ENCODE assay signal across 19 cellular contexts in the genomic region with DNA sequence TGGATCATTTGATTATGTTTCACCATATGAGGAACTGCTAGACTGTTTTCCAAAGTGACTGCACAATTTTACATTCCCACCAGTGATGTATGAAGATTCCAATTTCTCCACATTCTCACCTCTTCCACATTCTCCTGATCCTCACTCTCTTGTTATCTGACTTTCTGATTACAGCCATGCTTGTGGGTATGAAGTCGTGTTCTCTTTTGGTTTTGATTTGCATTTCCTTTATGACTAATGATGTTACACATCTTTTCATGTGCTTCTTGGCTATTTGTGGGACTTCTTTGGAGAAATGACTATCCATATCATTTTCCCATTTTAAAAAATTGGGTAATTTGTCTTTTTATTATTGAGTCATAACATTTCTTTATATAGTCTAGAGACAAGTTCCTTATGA. TPM values are rescaled to one million over a fixed set of nuclear protein-coding genes. Genes with fewer than 3 reads are reported as not detected.
DNase-seq lines count a peak whose midpoint lies in the region; ATAC-seq and TF ChIP-seq lines count a peak whose summit lies in the region.
"Had no signal": no experiment of that assay in that cellular context is flagged by ENCODE, and none has a peak within 500 bp of the region (broad histone marks: within the 10 kb centered on the region; RNA-seq: fewer than 3 reads in every experiment).

No MANE protein-coding gene starts in this region.

- no peak overlapping the region for H4K91ac ChIP-seq in IMR-90 (ENCODE audit: insufficient read depth, low read depth, low read length)

- no peak for ATAC-seq in IMR-90 (ENCODE audit: low read depth)

- no peak overlapping the region for H3K56ac ChIP-seq in IMR-90 (ENCODE audit: extremely low read depth, insufficient read depth, low read length)

- no peak overlapping the region for H4K5ac ChIP-seq in IMR-90 (ENCODE audit: low read depth, low read length)

- H2AFZ ChIP-seq in IMR-90 (replicated peaks; ENCODE audit: low read length, poor library complexity) (no peak overlapping the region), smooth muscle cell (ENCODE audit: low read depth) (no peak overlapping the region)

- H2AK9ac ChIP-seq in IMR-90 (replicated peaks; ENCODE audit: low read depth, low read length, poor library complexity), result no peak overlapping the region

- no peaks in the 10 kb centered on the region for H3K79me1 ChIP-seq in IMR-90 (ENCODE audit: low read depth in 1 of 2, low read length in 2 of 2)

- peak overlapping the region; percentile 57 for H3K27ac Mint-ChIP-seq in activated T-cell treated with anti-CD3 and anti-CD28 coated beads, Interleukin-2, amount 50 U/mL, for 24 hours
- H3K27ac Mint-ChIP-seq: H9 had no signal

- H3K23ac ChIP-seq in IMR-90 (ENCODE audit: low read depth, low read length), result no peak overlapping the region

- no peak overlapping the region for H3K18ac ChIP-seq in IMR-90 (ENCODE audit: low read depth, low read length)

- H2BK20ac ChIP-seq in IMR-90 (ENCODE audit: low read depth, low read length), result no peak overlapping the region

- no TSS peak for BruUV-seq in IMR-90 (replicated peaks; lab: Mats Ljungman, UMichigan)

- TF ChIP-seq CTCF in IMR-90 (conservative IDR thresholded peaks at IDR 0.05; ENCODE audit: low read depth, low read length) (no peak), smooth muscle cell (IDR thresholded peaks at IDR 0.05; ENCODE audit: borderline replicate concordance, insufficient read depth, poor library complexity, severe bottlenecking) (no peak)

- no peaks in the 10 kb centered on the region for H3K27me3 Mint-ChIP-seq in activated T-cell treated with anti-CD3 and anti-CD28 coated beads, Interleukin-2, amount 50 U/mL, for 24 hours

- H3K36me3 ChIP-seq in IMR-90 (ENCODE audit: control insufficient read depth, insufficient read depth, low read length) (no peaks in the 10 kb centered on the region), smooth muscle cell (ENCODE audit: low read depth) (no peaks in the 10 kb centered on the region)
- H3K36me3 ChIP-seq: breast epithelium, left ventricle myocardium inferior, ovary, stomach, uterus had no signal

- no peaks in the 10 kb centered on the region for H3F3A ChIP-seq in smooth muscle cell (ENCODE audit: low read depth)

- no peak for DNase-seq in activated T-cell treated with anti-CD3 and anti-CD28 coated beads, Interleukin-2, amount 50 U/mL, for 24 hours
- DNase-seq in activated T-cell treated with anti-CD3 and anti-CD28 coated beads for 4 hours (no peak), IMR-90 (peak; percentile 7), amniotic epithelial cell (ENCODE audit: low read depth) (peak; percentile 61), kidney tubule cell (ENCODE audit: low spot score) (peak; percentile 69), NCI-H146 (lab: John Stamatoyannopoulos, UW) (no peak), smooth muscle cell (lab: John Stamatoyannopoulos, UW; ENCODE audit: unreplicated experiment) (no peak), NCI-H510A treated with DMSO at 0.1 percent for 48 hours (lab: John Stamatoyannopoulos, UW) (no peak)
- DNase-seq: activated CD4-positive, CD25-positive, alpha-beta regulatory T cell treated with anti-CD3 and anti-CD28 coated beads, Interleukin-2, amount 50 U/mL, for 72 hours; effector CD4-positive, alpha-beta T cell; GDM1; H9; left ventricle myocardium inferior; NCI-H1048; ovary; stomach; uterus had no signal

- no CpG with 5 or more reads among the region's 1 CpG for WGBS in IMR-90 (ENCODE audit: extremely low coverage in 2 of 2, insufficient read length in 1 of 2), 2 experiments
- WGBS in smooth muscle cell (ENCODE audit: low lambda C conversion rate), result 32% methylated on average over 1 of the region's 1 CpG

- H3K4me2 ChIP-seq in IMR-90 (ENCODE audit: low read depth, low read length), result no peak overlapping the region
- H3K4me2 ChIP-seq in smooth muscle cell, result no peak overlapping the region

- peaks cover 30% of the 10 kb centered on the region for H3K4me1 Mint-ChIP-seq in activated T-cell treated with anti-CD3 and anti-CD28 coated beads, Interleukin-2, amount 50 U/mL, for 24 hours (ENCODE audit: low read depth)

- H4K20me1 ChIP-seq in IMR-90 (ENCODE audit: insufficient read depth, low read length), result no peaks in the 10 kb centered on the region
- H4K20me1 ChIP-seq in smooth muscle cell (ENCODE audit: low read depth), result no peaks in the 10 kb centered on the region

- H3K27ac ChIP-seq in IMR-90 (ENCODE audit: insufficient read depth, low read length) (no peak overlapping the region), smooth muscle cell (ENCODE audit: low read depth) (no peak overlapping the region)
- H3K27ac ChIP-seq: breast epithelium, left ventricle myocardium inferior, ovary, skin epidermis, stomach, uterus had no signal

- no peaks in the 10 kb centered on the region for H3K4me1 ChIP-seq in IMR-90 (ENCODE audit: control insufficient read depth, insufficient read depth, low read length)
- no peaks in the 10 kb centered on the region for H3K4me1 ChIP-seq in smooth muscle cell (ENCODE audit: low read depth)
- H3K4me1 ChIP-seq: breast epithelium, left ventricle myocardium inferior, stomach, uterus had no signal

- no peak for TF ChIP-seq RAD21 in IMR-90 (IDR thresholded peaks at IDR 0.05; ENCODE audit: low read length)

- intact Hi-C loops in IMR-90 (cut with micrococcal nuclease), result no loop called here

- H3K9ac ChIP-seq in IMR-90 (ENCODE audit: low read depth, low read length), result no peak overlapping the region
- no peak overlapping the region for H3K9ac ChIP-seq in smooth muscle cell (ENCODE audit: low read depth)

- H3K4me3 ChIP-seq in IMR-90 (ENCODE audit: insufficient read depth, low read depth, low read length), result no peak overlapping the region
- no peak overlapping the region for H3K4me3 ChIP-seq in smooth muscle cell
- H3K4me3 ChIP-seq: breast epithelium, left ventricle myocardium inferior, ovary, skin epidermis, stomach, uterus had no signal

- no peak overlapping the region for H3K14ac ChIP-seq in IMR-90 (replicated peaks; ENCODE audit: low read depth, low read length)

- no peak overlapping the region for H3K4ac ChIP-seq in IMR-90 (ENCODE audit: low read depth, low read length)

- H3K36me3 Mint-ChIP-seq in activated T-cell treated with anti-CD3 and anti-CD28 coated beads, Interleukin-2, amount 50 U/mL, for 24 hours (ENCODE audit: low read depth), result no peaks in the 10 kb centered on the region

- CTCF ChIA-PET in IMR-90 (lab: Yijun Ruan, JAX), result no interaction called here

- peaks cover 11% of the 10 kb centered on the region for H3K9me3 ChIP-seq in IMR-90 (ENCODE audit: control insufficient read depth, insufficient read depth, low read length)
- H3K9me3 ChIP-seq in smooth muscle cell (replicated peaks; ENCODE audit: low read depth), result peaks cover 5% of the 10 kb centered on the region
- H3K9me3 ChIP-seq: ovary had no signal

- H2BK120ac ChIP-seq in IMR-90 (ENCODE audit: low read depth, low read length), result no peak overlapping the region

- no peak for TF ChIP-seq POLR2A in IMR-90 (IDR thresholded peaks at IDR 0.05; ENCODE audit: low read depth, low read length)

- H3K9me1 ChIP-seq in IMR-90 (ENCODE audit: insufficient read depth, low read length), result no peaks in the 10 kb centered on the region

- peaks cover 2% of the 10 kb centered on the region; the same call in 1 of the 2 replicates for H3K27me3 ChIP-seq in IMR-90 (ENCODE audit: control insufficient read depth, insufficient read depth, low read length)
- no peaks in the 10 kb centered on the region for H3K27me3 ChIP-seq in smooth muscle cell (ENCODE audit: low read depth)
- H3K27me3 ChIP-seq: breast epithelium, ovary, stomach, uterus had no signal

- no peak overlapping the region for H2BK15ac ChIP-seq in IMR-90 (ENCODE audit: low read depth, low read length)

- H2BK5ac ChIP-seq in IMR-90 (ENCODE audit: low read depth, low read length, poor library complexity, severe bottlenecking), result no peak overlapping the region

- H4K8ac ChIP-seq in IMR-90 (ENCODE audit: low read depth in 2 of 2, low read length in 2 of 2), result no peak overlapping the region

- H3K79me2 ChIP-seq in smooth muscle cell (ENCODE audit: low read depth), result no peaks in the 10 kb centered on the region

- H2AK5ac ChIP-seq in IMR-90 (ENCODE audit: low read depth, low read length), result no peak overlapping the region

- in situ Hi-C loops in IMR-90 (cut with MboI; ENCODE audit: low sequenced_read_pairs), result no loop called here

- dilution Hi-C loops in IMR-90 (cut with HindIII; ENCODE audit: low sequenced_read_pairs, unreplicated experiment), result no loop called here

- POLR2A ChIA-PET in IMR-90 (lab: Charles Lee; ENCODE audit: unreplicated experiment), result no interaction called here

- H3K9me3 Mint-ChIP-seq in activated T-cell treated with anti-CD3 and anti-CD28 coated beads, Interleukin-2, amount 50 U/mL, for 24 hours, result peaks cover 9% of the 10 kb centered on the region

- H3K4me3 Mint-ChIP-seq in activated T-cell treated with anti-CD3 and anti-CD28 coated beads, Interleukin-2, amount 50 U/mL, for 24 hours, result no peak overlapping the region
- H3K4me3 Mint-ChIP-seq: H9 had no signal

TF ChIP-seq in IMR-90, 13 proteins besides CTCF, POLR2A, EP300 and RAD21:
- TF ChIP-seq FOS (IDR thresholded peaks at IDR 0.05; ENCODE audit: low read depth, low read length), result no peak
- TF ChIP-seq, protein P1, sequence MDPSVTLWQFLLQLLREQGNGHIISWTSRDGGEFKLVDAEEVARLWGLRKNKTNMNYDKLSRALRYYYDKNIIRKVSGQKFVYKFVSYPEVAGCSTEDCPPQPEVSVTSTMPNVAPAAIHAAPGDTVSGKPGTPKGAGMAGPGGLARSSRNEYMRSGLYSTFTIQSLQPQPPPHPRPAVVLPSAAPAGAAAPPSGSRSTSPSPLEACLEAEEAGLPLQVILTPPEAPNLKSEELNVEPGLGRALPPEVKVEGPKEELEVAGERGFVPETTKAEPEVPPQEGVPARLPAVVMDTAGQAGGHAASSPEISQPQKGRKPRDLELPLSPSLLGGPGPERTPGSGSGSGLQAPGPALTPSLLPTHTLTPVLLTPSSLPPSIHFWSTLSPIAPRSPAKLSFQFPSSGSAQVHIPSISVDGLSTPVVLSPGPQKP (IDR thresholded peaks at IDR 0.05; ENCODE audit: borderline replicate concordance, low read depth, low read length), result no peak
TF ChIP-seq in IMR-90: peak in this region for 0.

RNA-seq across cellular contexts. Expression of a gene that starts 10.5 kb away (rescaled TPM):
- total RNA-seq in IMR-90 (2012; rRNA removed) (not detected in 2 replicates), smooth muscle cell (not detected in 2 replicates)
- polyA plus RNA-seq in IMR-90 (2012; rRNA removed) (not detected in 2 replicates), smooth muscle cell (not detected in 2 replicates)
- not detected in 2 replicates for polyA plus RNA-seq in IMR-90 (2012; cell fraction: cytosol; rRNA removed)
- polyA plus RNA-seq in IMR-90 (2012; cell fraction: nucleus; rRNA removed; ENCODE audit: low replicate concordance), result not detected in 2 replicates
- total RNA-seq: H9 had no signal

Comparison
In these comparisons a context has a peak if more than half of its experiments do, and no peak if none do; other contexts are left out.
1. DNase-seq: peak in IMR-90 (single experiment), amniotic epithelial cell (single experiment) and kidney tubule cell (single experiment); none in activated T-cell treated with anti-CD3 and anti-CD28 coated beads, Interleukin-2, amount 50 U/mL, for 24 hours (single experiment), activated T-cell treated with anti-CD3 and anti-CD28 coated beads for 4 hours (single experiment), NCI-H146 (single experiment), smooth muscle cell (single experiment) and NCI-H510A treated with DMSO at 0.1 percent for 48 hours (single experiment).